ENCODE assay signal across 8 cellular contexts in genomic region chr20:34022154-34022842, GRCh38.
A peak's percentile ranks its signal among the peaks of the same experiment; 100 is the strongest.
DNase-seq lines count a peak whose midpoint lies in the region; ATAC-seq lines count a peak whose summit lies in the region.

No MANE protein-coding gene starts in this region.

- DNase-seq in 8988T (peak; percentile 35), EL (peak; percentile 40), SW480 (ENCODE audit: low spot score) (peak; percentile 76), iPS-NIHi11 (ENCODE audit: low spot score) (peak; percentile 56), anterior cingulate cortex (lab: John Stamatoyannopoulos, UW) (no peak)

- ATAC-seq in HG03432 (IDR thresholded peaks at IDR 0.05; ENCODE audit: unreplicated experiment) (peak; percentile 56), GM19328 (IDR thresholded peaks at IDR 0.05; ENCODE audit: unreplicated experiment) (no peak), HG03469 (IDR thresholded peaks at IDR 0.05; ENCODE audit: unreplicated experiment) (no peak)

Comparison
In these comparisons a context has a peak if more than half of its experiments do, and no peak if none do; other contexts are left out.
1. DNase-seq: peak in 8988T (single experiment), EL (single experiment), SW480 (single experiment) and iPS-NIHi11 (single experiment); none in anterior cingulate cortex (0 of 58).